10 cellular contexts compared by ENCODE assay signal in the genomic region with DNA sequence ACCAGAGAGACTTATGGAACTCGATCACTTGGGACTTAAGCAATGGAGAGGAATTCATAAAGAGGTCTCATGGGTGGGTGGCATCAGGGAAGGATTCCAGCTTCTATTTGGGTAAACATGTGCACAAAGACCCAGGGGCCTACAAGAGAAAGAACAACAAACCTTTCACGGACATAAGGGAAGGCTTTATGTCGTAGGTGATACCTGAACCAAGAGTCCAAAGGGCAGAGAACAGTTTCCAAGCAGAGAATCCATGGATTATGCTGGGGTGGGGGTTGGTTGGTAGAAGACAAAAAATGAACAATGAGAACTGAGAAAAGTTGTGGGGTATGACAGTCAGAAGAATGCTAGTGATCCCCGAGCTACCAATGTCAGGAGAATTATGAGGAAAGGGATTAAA.
"Had no signal": no experiment of that assay in that cellular context is flagged by ENCODE, and none has a peak within 500 bp of the region (broad histone marks: within the 10 kb centered on the region; RNA-seq: fewer than 3 reads in every experiment).

No MANE protein-coding gene starts in this region.

- H3K27ac Mint-ChIP-seq: HFFc6 had no signal

- H2AFZ ChIP-seq: GM23248 had no signal

- H3K9ac ChIP-seq: GM23248 had no signal

- H3K36me3 ChIP-seq: HAP-1 had no signal

- DNase-seq: GM23248, GOT3, H7, HFFc6, IMR-90, KG1 had no signal

- H3K27ac ChIP-seq: GM23248, HL-60 had no signal

- H3K9me3 ChIP-seq: HAP-1 had no signal

- H3K4me3 ChIP-seq: GM23248, HAP-1, K562 had no signal

- H3K4me1 ChIP-seq: HAP-1 had no signal

- ATAC-seq: HCT116, K562 had no signal

- H3K4me3 Mint-ChIP-seq: HFFc6 had no signal
